16 cellular contexts compared by ENCODE assay signal in the genomic region with DNA sequence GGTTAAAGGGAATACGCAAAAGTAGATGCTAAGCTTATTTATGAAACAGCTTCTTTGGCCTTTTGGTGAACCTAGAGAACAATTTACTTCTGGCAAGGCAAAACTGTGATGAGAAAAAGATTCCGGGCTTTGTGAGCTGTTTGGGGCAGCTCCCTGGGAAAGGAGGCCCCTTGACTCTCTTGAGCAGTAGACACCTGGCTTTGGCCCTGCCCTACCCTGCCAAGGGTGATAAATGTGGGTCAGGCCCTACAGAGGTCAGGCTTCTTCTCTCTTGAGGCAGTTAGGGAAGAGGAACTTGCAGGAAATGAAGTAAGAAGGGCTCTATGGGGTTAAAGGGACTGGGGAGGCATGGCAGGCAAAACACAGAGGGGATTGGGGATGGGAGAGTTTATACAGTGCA.
DNase-seq lines count a peak whose midpoint lies in the region; ATAC-seq, FAIRE-seq and TF ChIP-seq lines count a peak whose summit lies in the region.
"Had no signal": no experiment of that assay in that cellular context is flagged by ENCODE, and none has a peak within 500 bp of the region (broad histone marks: within the 10 kb centered on the region; RNA-seq: fewer than 3 reads in every experiment).

No MANE protein-coding gene starts in this region.

- peaks cover 8% of the 10 kb centered on the region for H3F3A ChIP-seq in smooth muscle cell (ENCODE audit: low read depth)

- DNase-seq in activated T-cell treated with anti-CD3 and anti-CD28 coated beads, Interleukin-2, amount 50 U/mL, for 4 hours = no peak
- DNase-seq in activated T-cell treated with anti-CD3 and anti-CD28 coated beads, Interleukin-2, amount 50 U/mL, for 48 hours = no peak
- DNase-seq in SKM-1 (lab: John Stamatoyannopoulos, UW; ENCODE audit: unreplicated experiment) (peak; percentile 10), K562 (ENCODE audit: extremely low read depth in 1 of 4, low spot score in 3 of 4) (no peak), smooth muscle cell (lab: John Stamatoyannopoulos, UW; ENCODE audit: unreplicated experiment) (no peak), cerebellum (ENCODE audit: low spot score) (no peak), heart right ventricle (no peak)
- DNase-seq: foreskin melanocyte, GF-D8, NCI-H2081 treated with DMSO at 0.1 percent for 48 hours, NCI-H82, ovary had no signal

- H3K36me3 Mint-ChIP-seq in activated T-cell treated with anti-CD3 and anti-CD28 coated beads, Interleukin-2, amount 50 U/mL, for 4 hours (ENCODE audit: insufficient read depth) = peaks cover 21% of the 10 kb centered on the region
- H3K36me3 Mint-ChIP-seq in stimulated activated memory B cell treated with anti-CD40 and anti-IgM and Interleukin-4, amounts not matched to agents 10 μg/mL and 1 μg/mL and 100 μg/mL, for 72 hours = no peaks in the 10 kb centered on the region

- no peak overlapping the region for H3K27ac ChIP-seq in K562 (ENCODE audit: extremely low read depth, low read depth, low read length)
- no peak overlapping the region for H3K27ac ChIP-seq in smooth muscle cell (ENCODE audit: low read depth)
- H3K27ac ChIP-seq in heart right ventricle = peak overlapping the region in 2 of 10 donors; percentile 2 to 28

- ATAC-seq in activated T-cell treated with anti-CD3 and anti-CD28 coated beads, Interleukin-2, amount 50 U/mL, for 4 hours = no peak
- ATAC-seq in K562 = no peak
- no peak for ATAC-seq in stimulated activated memory B cell treated with anti-CD40 and anti-IgM and Interleukin-4, amounts not matched to agents 10 μg/mL and 1 μg/mL and 100 μg/mL, for 72 hours
- no peak for ATAC-seq in heart right ventricle
- ATAC-seq: left lobe of liver had no signal

- H3K27me3 Mint-ChIP-seq in activated T-cell treated with anti-CD3 and anti-CD28 coated beads, Interleukin-2, amount 50 U/mL, for 4 hours (ENCODE audit: low read depth) = no peaks in the 10 kb centered on the region
- H3K27me3 Mint-ChIP-seq in stimulated activated memory B cell treated with anti-CD40 and anti-IgM and Interleukin-4, amounts not matched to agents 10 μg/mL and 1 μg/mL and 100 μg/mL, for 72 hours = peaks cover 10% of the 10 kb centered on the region

- peak overlapping the region; percentile 55 for H3K27ac Mint-ChIP-seq in stimulated activated memory B cell treated with anti-CD40 and anti-IgM and Interleukin-4, amounts not matched to agents 10 μg/mL and 1 μg/mL and 100 μg/mL, for 72 hours

- H3K4me3 ChIP-seq in K562 (no peak overlapping the region), smooth muscle cell (no peak overlapping the region), heart right ventricle (no peak overlapping the region)
- H3K4me3 ChIP-seq: ovary had no signal

- peak overlapping the region; percentile 8 for H3K4me3 Mint-ChIP-seq in activated T-cell treated with anti-CD3 and anti-CD28 coated beads, Interleukin-2, amount 50 U/mL, for 4 hours
- no peak overlapping the region for H3K4me3 Mint-ChIP-seq in stimulated activated memory B cell treated with anti-CD40 and anti-IgM and Interleukin-4, amounts not matched to agents 10 μg/mL and 1 μg/mL and 100 μg/mL, for 72 hours

- in situ Hi-C loops in K562 (cut with MboI) = no loop called here

- WGBS in K562 (ENCODE audit: insufficient coverage, low coverage, missing lambda C conversion rate) = 7% methylated on average over 2 of the region's 2 CpGs
- WGBS in smooth muscle cell (ENCODE audit: low lambda C conversion rate) = 82% methylated on average over 2 of the region's 2 CpGs
- WGBS in heart right ventricle, 2 donors = 48 to 61% methylated on average over 2 of the region's 2 CpGs

- no peak for TF ChIP-seq EP300 in K562 (IDR thresholded peaks at IDR 0.05; ENCODE audit: low read length)

- H3K4me1 Mint-ChIP-seq in activated T-cell treated with anti-CD3 and anti-CD28 coated beads, Interleukin-2, amount 50 U/mL, for 4 hours (ENCODE audit: low read depth) = peaks cover 79% of the 10 kb centered on the region
- peaks cover 26% of the 10 kb centered on the region for H3K4me1 Mint-ChIP-seq in stimulated activated memory B cell treated with anti-CD40 and anti-IgM and Interleukin-4, amounts not matched to agents 10 μg/mL and 1 μg/mL and 100 μg/mL, for 72 hours

- BruUV-seq in K562 (replicated peaks; lab: Mats Ljungman, UMichigan) = no TSS peak

- TF ChIP-seq RAD21 in K562 (CRISPR knock-in tag; conservative IDR thresholded peaks at IDR 0.05 in 1 of 2, IDR thresholded peaks at IDR 0.05 in 1 of 2) = no peak

- CTCF ChIA-PET in K562 (lab: Yijun Ruan, JAX; ENCODE audit: low intra/inter-chr PET ratio) = no interaction called here

- no peak overlapping the region for H3K9ac ChIP-seq in K562 (ENCODE audit: insufficient read depth in 1 of 2, low read depth in 2 of 2, low read length in 2 of 2)
- no peak overlapping the region for H3K9ac ChIP-seq in smooth muscle cell (ENCODE audit: low read depth)

- no peaks in the 10 kb centered on the region for H3K9me3 ChIP-seq in K562 (replicated peaks; ENCODE audit: control insufficient read depth, insufficient read depth, low read depth, low read length)
- H3K9me3 ChIP-seq in smooth muscle cell (replicated peaks; ENCODE audit: low read depth) = no peaks in the 10 kb centered on the region
- no peaks in the 10 kb centered on the region for H3K9me3 ChIP-seq in heart right ventricle
- H3K9me3 ChIP-seq: ovary had no signal

- POLR2A ChIA-PET in K562 (lab: Yijun Ruan, JAX) = interaction anchor here (0.5 kb wide), 1 partner anchor 197 kb away, joined by 3 read pairs; no protein-coding TSS in a partner anchor

- intact Hi-C loops in K562 (cut with micrococcal nuclease) (no loop called here), heart right ventricle (cut with DNase I) (no loop called here)

- TF ChIP-seq POLR2A in K562 (conservative IDR thresholded peaks at IDR 0.05) = no peak

- H3K9me1 ChIP-seq in K562 (ENCODE audit: control insufficient read depth, insufficient read depth, low read length) = no peaks in the 10 kb centered on the region

- H4K20me1 ChIP-seq in K562 (replicated peaks; ENCODE audit: control insufficient read depth, insufficient read depth, low read length) = no peaks in the 10 kb centered on the region
- H4K20me1 ChIP-seq in smooth muscle cell (ENCODE audit: low read depth) = no peaks in the 10 kb centered on the region

- H3K4me2 ChIP-seq in K562 (ENCODE audit: insufficient read depth, low read length) (no peak overlapping the region), smooth muscle cell (no peak overlapping the region)

- H3K9me3 Mint-ChIP-seq in activated T-cell treated with anti-CD3 and anti-CD28 coated beads, Interleukin-2, amount 50 U/mL, for 4 hours = peaks cover 1% of the 10 kb centered on the region
- peaks cover 1% of the 10 kb centered on the region for H3K9me3 Mint-ChIP-seq in stimulated activated memory B cell treated with anti-CD40 and anti-IgM and Interleukin-4, amounts not matched to agents 10 μg/mL and 1 μg/mL and 100 μg/mL, for 72 hours

- H2AFZ ChIP-seq in K562 (ENCODE audit: low read depth, low read length) (no peak overlapping the region), smooth muscle cell (ENCODE audit: low read depth) (no peak overlapping the region)

- no peak for FAIRE-seq in K562 (lab: Jason Lieb, UNC)
- FAIRE-seq: D721Med, H54 had no signal

- H3K36me3 ChIP-seq in K562 (ENCODE audit: control insufficient read depth, insufficient read depth, low read length) (no peaks in the 10 kb centered on the region), smooth muscle cell (ENCODE audit: low read depth) (no peaks in the 10 kb centered on the region), heart right ventricle (no peaks in the 10 kb centered on the region)
- H3K36me3 ChIP-seq: ovary had no signal

- H3K4me1 ChIP-seq in K562 (replicated peaks in 1 of 2; ENCODE audit: control insufficient read depth in 2 of 2, insufficient read depth in 2 of 2, low read length in 2 of 2) (no peaks in the 10 kb centered on the region; a peak in 1 of 5 replicates), smooth muscle cell (ENCODE audit: low read depth) (no peaks in the 10 kb centered on the region), heart right ventricle (peaks cover 0 to 25% (median 12%) of the 10 kb centered on the region in 9 donors)

- H3K27me3 ChIP-seq in K562 (ENCODE audit: control insufficient read depth in 2 of 2, insufficient read depth in 2 of 2, low read length in 2 of 2) = no peaks in the 10 kb centered on the region; a peak in 1 of 5 replicates
- no peaks in the 10 kb centered on the region for H3K27me3 ChIP-seq in smooth muscle cell (ENCODE audit: low read depth)
- H3K27me3 ChIP-seq in heart right ventricle = peaks cover 0 to 16% (median 0%) of the 10 kb centered on the region in 7 donors
- H3K27me3 ChIP-seq: ovary had no signal

- no peaks in the 10 kb centered on the region for H3K79me2 ChIP-seq in K562 (ENCODE audit: control insufficient read depth, insufficient read depth, low read length)
- no peaks in the 10 kb centered on the region for H3K79me2 ChIP-seq in smooth muscle cell (ENCODE audit: low read depth)

- TF ChIP-seq CTCF in K562 (IDR thresholded peaks at IDR 0.05 in 2 of 3, conservative IDR thresholded peaks at IDR 0.05 in 1 of 3; ENCODE audit: insufficient read depth in 2 of 3, low read depth in 1 of 3, low read length in 3 of 3) (no peak), smooth muscle cell (IDR thresholded peaks at IDR 0.05; ENCODE audit: borderline replicate concordance, insufficient read depth, poor library complexity, severe bottlenecking) (no peak), heart right ventricle (IDR thresholded peaks at IDR 0.05) (no peak)

TF ChIP-seq in K562, 482 proteins besides CTCF, POLR2A, EP300 and RAD21:
- TF ChIP-seq HDAC6 (IDR thresholded peaks at IDR 0.05; ENCODE audit: low read depth, low read length) (no peak), MEIS2 (IDR thresholded peaks at IDR 0.05; ENCODE audit: partially characterized antibody) (peak; percentile 26)
